ENCODE assay signal across 1 cellular context in the genomic region with DNA sequence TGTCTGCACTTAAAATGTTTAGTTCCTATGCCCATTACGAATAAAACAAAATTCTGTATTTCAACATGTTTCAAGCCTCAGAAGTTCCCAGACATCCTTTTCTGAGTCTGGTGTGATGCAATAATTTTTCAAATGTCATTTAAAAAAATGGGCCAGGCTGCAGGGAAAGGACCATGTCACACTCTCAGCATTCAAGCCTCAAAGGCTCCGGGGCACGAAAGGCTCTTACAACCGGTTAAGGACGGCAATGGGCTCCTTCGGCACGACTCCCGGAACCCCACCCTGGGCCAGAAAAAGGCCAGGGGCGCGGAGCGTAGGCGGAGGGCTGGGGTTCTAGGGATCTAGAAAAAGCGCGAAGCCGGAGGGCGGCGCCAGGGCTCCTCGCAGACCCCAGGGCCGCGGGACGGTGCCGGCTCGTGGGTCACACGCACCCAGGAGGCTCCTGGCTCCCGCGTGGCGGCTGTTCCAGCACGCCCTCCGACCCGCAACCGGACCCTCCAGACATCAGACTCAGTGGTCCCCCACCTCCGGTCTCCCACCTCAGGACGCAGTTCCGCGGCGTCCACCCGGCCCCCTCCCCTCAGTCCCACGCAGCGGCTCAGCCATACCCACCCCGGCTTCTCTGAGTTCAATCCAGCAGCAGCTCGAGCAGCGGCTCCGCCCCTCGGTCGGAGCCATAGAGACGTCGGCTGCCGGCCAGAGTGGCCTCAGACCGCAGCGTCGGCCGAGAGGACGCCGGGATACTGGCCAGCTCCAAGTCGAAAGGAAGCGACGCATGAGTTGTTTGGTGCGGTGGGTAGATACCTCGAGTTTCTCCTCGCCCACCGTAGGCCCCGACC.
TF ChIP-seq lines count a peak whose summit lies in the region.

Gene TMEM267, minus strand, starts transcription at position 656 of the 839 bp plus-strand sequence. CDS start 29,896 bp downstream, outside the sequence.

TF ChIP-seq in HepG2, 621 proteins besides CTCF, POLR2A, EP300 and RAD21 (continued from another document and continues in another):
- TF ChIP-seq, protein P1, sequence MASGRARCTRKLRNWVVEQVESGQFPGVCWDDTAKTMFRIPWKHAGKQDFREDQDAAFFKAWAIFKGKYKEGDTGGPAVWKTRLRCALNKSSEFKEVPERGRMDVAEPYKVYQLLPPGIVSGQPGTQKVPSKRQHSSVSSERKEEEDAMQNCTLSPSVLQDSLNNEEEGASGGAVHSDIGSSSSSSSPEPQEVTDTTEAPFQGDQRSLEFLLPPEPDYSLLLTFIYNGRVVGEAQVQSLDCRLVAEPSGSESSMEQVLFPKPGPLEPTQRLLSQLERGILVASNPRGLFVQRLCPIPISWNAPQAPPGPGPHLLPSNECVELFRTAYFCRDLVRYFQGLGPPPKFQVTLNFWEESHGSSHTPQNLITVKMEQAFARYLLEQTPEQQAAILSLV (CRISPR knock-in tag; IDR thresholded peaks at IDR 0.05; ENCODE audit: borderline replicate concordance): peak; percentile 90; the same call in 1 of the 2 replicates
- no peak for TF ChIP-seq TRIM24 (CRISPR knock-in tag; IDR thresholded peaks at IDR 0.05)
- TF ChIP-seq, protein P2, sequence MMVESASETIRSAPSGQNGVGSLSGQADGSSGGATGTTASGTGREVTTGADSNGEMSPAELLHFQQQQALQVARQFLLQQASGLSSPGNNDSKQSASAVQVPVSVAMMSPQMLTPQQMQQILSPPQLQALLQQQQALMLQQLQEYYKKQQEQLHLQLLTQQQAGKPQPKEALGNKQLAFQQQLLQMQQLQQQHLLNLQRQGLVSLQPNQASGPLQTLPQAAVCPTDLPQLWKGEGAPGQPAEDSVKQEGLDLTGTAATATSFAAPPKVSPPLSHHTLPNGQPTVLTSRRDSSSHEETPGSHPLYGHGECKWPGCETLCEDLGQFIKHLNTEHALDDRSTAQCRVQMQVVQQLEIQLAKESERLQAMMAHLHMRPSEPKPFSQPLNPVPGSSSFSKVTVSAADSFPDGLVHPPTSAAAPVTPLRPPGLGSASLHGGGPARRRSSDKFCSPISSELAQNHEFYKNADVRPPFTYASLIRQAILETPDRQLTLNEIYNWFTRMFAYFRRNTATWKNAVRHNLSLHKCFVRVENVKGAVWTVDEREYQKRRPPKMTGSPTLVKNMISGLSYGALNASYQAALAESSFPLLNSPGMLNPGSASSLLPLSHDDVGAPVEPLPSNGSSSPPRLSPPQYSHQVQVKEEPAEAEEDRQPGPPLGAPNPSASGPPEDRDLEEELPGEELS (CRISPR knock-in tag; IDR thresholded peaks at IDR 0.05): peak; percentile 29; the same call in 1 of the 2 replicates
- peak; percentile 23; the same call in 1 of the 2 replicates for TF ChIP-seq ISL2 (CRISPR knock-in tag; IDR thresholded peaks at IDR 0.05)
- no peak for TF ChIP-seq POLR2AphosphoS2 (IDR thresholded peaks at IDR 0.05; ENCODE audit: low read depth, low read length)
- TF ChIP-seq, protein P3, sequence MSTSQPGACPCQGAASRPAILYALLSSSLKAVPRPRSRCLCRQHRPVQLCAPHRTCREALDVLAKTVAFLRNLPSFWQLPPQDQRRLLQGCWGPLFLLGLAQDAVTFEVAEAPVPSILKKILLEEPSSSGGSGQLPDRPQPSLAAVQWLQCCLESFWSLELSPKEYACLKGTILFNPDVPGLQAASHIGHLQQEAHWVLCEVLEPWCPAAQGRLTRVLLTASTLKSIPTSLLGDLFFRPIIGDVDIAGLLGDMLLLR (CRISPR knock-in tag; IDR thresholded peaks at IDR 0.05): peak; percentile 83; the same call in 1 of the 2 replicates
- TF ChIP-seq DNMT3B (CRISPR knock-in tag; conservative IDR thresholded peaks at IDR 0.05): 0 out of 2 replicates have a peak, but pooled peaks have one; percentile 61
- TF ChIP-seq ZFY (CRISPR knock-in tag; IDR thresholded peaks at IDR 0.05): peak; percentile 95
- 0 out of 2 replicates have a peak, but pooled peaks have one; percentile 33 for TF ChIP-seq ZNF83 (CRISPR knock-in tag; IDR thresholded peaks at IDR 0.05; ENCODE audit: borderline replicate concordance)
- peak; percentile 59; the same call in 1 of the 2 replicates for TF ChIP-seq ZNF564 (CRISPR knock-in tag; IDR thresholded peaks at IDR 0.05)
- no peak for TF ChIP-seq STAG1 (CRISPR knock-in tag; IDR thresholded peaks at IDR 0.05)
- no peak for TF ChIP-seq MEIS2 (CRISPR knock-in tag; IDR thresholded peaks at IDR 0.05)
- TF ChIP-seq ATF7 (IDR thresholded peaks at IDR 0.05): no peak
- TF ChIP-seq ATF7 (CRISPR knock-in tag; IDR thresholded peaks at IDR 0.05): no peak
- no peak for TF ChIP-seq RAD51 (IDR thresholded peaks at IDR 0.05; ENCODE audit: borderline replicate concordance)
- TF ChIP-seq PHF5A (CRISPR knock-in tag; IDR thresholded peaks at IDR 0.05; ENCODE audit: low read depth, unreplicated experiment): peak; percentile 39
- TF ChIP-seq RNF2 (conservative IDR thresholded peaks at IDR 0.05; ENCODE audit: low read depth): no peak
- no peak for TF ChIP-seq MBNL3 (CRISPR knock-in tag; conservative IDR thresholded peaks at IDR 0.05)
- TF ChIP-seq ZNF484 (CRISPR knock-in tag; IDR thresholded peaks at IDR 0.05; ENCODE audit: borderline replicate concordance, low read depth): no peak
- peak; percentile 62; the same call in 1 of the 2 replicates for TF ChIP-seq HDAC2 (CRISPR knock-in tag; IDR thresholded peaks at IDR 0.05)
- no peak for TF ChIP-seq AKAP8 (CRISPR knock-in tag; IDR thresholded peaks at IDR 0.05)
- peak; percentile 79; the same call in 1 of the 2 replicates for TF ChIP-seq NFKB2 (CRISPR knock-in tag; IDR thresholded peaks at IDR 0.05; ENCODE audit: borderline replicate concordance)
- no peak for TF ChIP-seq FOXC1 (CRISPR knock-in tag; IDR thresholded peaks at IDR 0.05; ENCODE audit: borderline replicate concordance)
- TF ChIP-seq BORCS8-MEF2B (CRISPR knock-in tag; IDR thresholded peaks at IDR 0.05): no peak
- peak; percentile 87 for TF ChIP-seq ZNF407 (CRISPR knock-in tag; IDR thresholded peaks at IDR 0.05; ENCODE audit: not compliant biosample characterization)
- TF ChIP-seq ATF3 (CRISPR knock-in tag; IDR thresholded peaks at IDR 0.05): peak; percentile 52
- TF ChIP-seq ERF (CRISPR knock-in tag; IDR thresholded peaks at IDR 0.05): peak; percentile 40; the same call in 1 of the 2 replicates
- TF ChIP-seq ZNF816 (CRISPR knock-in tag; IDR thresholded peaks at IDR 0.05; ENCODE audit: borderline replicate concordance): no peak
- TF ChIP-seq MTA3 (CRISPR knock-in tag; IDR thresholded peaks at IDR 0.05): no peak
- peak; percentile 49 for TF ChIP-seq HNRNPH1 (optimal IDR thresholded peaks at IDR 0.05; ENCODE audit: low read depth, low read length)
- 0 out of 2 replicates have a peak, but pooled peaks have one; percentile 15 for TF ChIP-seq NFATC3 (CRISPR knock-in tag; IDR thresholded peaks at IDR 0.05)
- TF ChIP-seq MIER3 (CRISPR knock-in tag; IDR thresholded peaks at IDR 0.05; ENCODE audit: borderline replicate concordance): 0 out of 2 replicates have a peak, but pooled peaks have one; percentile 19
- TF ChIP-seq GABPB1 (CRISPR knock-in tag; IDR thresholded peaks at IDR 0.05): peak; percentile 87
- TF ChIP-seq ZNF503 (CRISPR knock-in tag; IDR thresholded peaks at IDR 0.05): 0 out of 2 replicates have a peak, but pooled peaks have one; percentile 16
- TF ChIP-seq TARDBP (CRISPR knock-in tag; IDR thresholded peaks at IDR 0.05): peak; percentile 76; the same call in 1 of the 2 replicates
- TF ChIP-seq JUNB (CRISPR knock-in tag; IDR thresholded peaks at IDR 0.05; ENCODE audit: borderline replicate concordance): 0 out of 2 replicates have a peak, but pooled peaks have one; percentile 25
- TF ChIP-seq ZFP37 (CRISPR knock-in tag; IDR thresholded peaks at IDR 0.05; ENCODE audit: borderline replicate concordance): no peak
- no peak for TF ChIP-seq TIGD3 (CRISPR knock-in tag; IDR thresholded peaks at IDR 0.05; ENCODE audit: borderline replicate concordance)
- peak; percentile 23; the same call in 1 of the 2 replicates for TF ChIP-seq ZNF670 (CRISPR knock-in tag; IDR thresholded peaks at IDR 0.05; ENCODE audit: borderline replicate concordance)
- no peak for TF ChIP-seq NR1H2 (CRISPR knock-in tag; IDR thresholded peaks at IDR 0.05; ENCODE audit: borderline replicate concordance, low read depth)
- TF ChIP-seq, protein P4, sequence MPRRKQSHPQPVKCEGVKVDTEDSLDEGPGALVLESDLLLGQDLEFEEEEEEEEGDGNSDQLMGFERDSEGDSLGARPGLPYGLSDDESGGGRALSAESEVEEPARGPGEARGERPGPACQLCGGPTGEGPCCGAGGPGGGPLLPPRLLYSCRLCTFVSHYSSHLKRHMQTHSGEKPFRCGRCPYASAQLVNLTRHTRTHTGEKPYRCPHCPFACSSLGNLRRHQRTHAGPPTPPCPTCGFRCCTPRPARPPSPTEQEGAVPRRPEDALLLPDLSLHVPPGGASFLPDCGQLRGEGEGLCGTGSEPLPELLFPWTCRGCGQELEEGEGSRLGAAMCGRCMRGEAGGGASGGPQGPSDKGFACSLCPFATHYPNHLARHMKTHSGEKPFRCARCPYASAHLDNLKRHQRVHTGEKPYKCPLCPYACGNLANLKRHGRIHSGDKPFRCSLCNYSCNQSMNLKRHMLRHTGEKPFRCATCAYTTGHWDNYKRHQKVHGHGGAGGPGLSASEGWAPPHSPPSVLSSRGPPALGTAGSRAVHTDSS (CRISPR knock-in tag; conservative IDR thresholded peaks at IDR 0.05): no peak
